ENCODE assay signal across 1 cellular context in the genomic region with DNA sequence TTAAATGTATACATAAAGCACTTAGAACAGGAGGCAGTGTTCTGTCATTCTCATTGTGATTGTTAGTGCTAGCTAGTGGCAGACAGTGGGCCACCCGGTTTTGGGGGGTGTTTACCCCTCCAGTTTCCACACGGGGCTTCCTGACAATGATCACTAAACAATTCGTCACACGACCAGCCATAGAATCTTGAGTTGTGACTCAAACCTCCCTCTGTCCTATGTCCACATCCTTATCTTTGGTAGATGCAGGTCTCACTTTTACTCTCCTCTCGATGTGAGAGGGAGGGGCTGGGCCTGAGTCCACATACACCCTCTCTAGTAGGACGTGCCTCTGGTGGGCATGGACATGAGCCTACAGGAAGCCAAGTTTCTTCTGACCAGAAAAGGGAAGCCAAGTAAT.
TF ChIP-seq lines count a peak whose summit lies in the region.

No MANE protein-coding gene starts in this region.

TF ChIP-seq in GM12878, 131 proteins besides CTCF, POLR2A, EP300 and RAD21:
- TF ChIP-seq, protein P1, sequence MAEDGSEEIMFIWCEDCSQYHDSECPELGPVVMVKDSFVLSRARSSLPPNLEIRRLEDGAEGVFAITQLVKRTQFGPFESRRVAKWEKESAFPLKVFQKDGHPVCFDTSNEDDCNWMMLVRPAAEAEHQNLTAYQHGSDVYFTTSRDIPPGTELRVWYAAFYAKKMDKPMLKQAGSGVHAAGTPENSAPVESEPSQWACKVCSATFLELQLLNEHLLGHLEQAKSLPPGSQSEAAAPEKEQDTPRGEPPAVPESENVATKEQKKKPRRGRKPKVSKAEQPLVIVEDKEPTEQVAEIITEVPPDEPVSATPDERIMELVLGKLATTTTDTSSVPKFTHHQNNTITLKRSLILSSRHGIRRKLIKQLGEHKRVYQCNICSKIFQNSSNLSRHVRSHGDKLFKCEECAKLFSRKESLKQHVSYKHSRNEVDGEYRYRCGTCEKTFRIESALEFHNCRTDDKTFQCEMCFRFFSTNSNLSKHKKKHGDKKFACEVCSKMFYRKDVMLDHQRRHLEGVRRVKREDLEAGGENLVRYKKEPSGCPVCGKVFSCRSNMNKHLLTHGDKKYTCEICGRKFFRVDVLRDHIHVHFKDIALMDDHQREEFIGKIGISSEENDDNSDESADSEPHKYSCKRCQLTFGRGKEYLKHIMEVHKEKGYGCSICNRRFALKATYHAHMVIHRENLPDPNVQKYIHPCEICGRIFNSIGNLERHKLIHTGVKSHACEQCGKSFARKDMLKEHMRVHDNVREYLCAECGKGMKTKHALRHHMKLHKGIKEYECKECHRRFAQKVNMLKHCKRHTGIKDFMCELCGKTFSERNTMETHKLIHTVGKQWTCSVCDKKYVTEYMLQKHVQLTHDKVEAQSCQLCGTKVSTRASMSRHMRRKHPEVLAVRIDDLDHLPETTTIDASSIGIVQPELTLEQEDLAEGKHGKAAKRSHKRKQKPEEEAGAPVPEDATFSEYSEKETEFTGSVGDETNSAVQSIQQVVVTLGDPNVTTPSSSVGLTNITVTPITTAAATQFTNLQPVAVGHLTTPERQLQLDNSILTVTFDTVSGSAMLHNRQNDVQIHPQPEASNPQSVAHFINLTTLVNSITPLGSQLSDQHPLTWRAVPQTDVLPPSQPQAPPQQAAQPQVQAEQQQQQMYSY (CRISPR knock-in tag; IDR thresholded peaks at IDR 0.05), result no peak
- no peak for TF ChIP-seq CBX3 (IDR thresholded peaks at IDR 0.05; ENCODE audit: borderline replicate concordance, low read depth)
- no peak for TF ChIP-seq ZNF622 (IDR thresholded peaks at IDR 0.05)
- TF ChIP-seq, protein P2, sequence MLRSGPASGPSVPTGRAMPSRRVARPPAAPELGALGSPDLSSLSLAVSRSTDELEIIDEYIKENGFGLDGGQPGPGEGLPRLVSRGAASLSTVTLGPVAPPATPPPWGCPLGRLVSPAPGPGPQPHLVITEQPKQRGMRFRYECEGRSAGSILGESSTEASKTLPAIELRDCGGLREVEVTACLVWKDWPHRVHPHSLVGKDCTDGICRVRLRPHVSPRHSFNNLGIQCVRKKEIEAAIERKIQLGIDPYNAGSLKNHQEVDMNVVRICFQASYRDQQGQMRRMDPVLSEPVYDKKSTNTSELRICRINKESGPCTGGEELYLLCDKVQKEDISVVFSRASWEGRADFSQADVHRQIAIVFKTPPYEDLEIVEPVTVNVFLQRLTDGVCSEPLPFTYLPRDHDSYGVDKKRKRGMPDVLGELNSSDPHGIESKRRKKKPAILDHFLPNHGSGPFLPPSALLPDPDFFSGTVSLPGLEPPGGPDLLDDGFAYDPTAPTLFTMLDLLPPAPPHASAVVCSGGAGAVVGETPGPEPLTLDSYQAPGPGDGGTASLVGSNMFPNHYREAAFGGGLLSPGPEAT (IDR thresholded peaks at IDR 0.05; ENCODE audit: low read depth), result no peak
- no peak for TF ChIP-seq SIN3A (IDR thresholded peaks at IDR 0.05; ENCODE audit: low read depth, low read length)
